ENCODE assay signal across 18 cellular contexts in genomic region chr9:107730691-107731090, GRCh38.
DNase-seq lines count a peak whose midpoint lies in the region; ATAC-seq and TF ChIP-seq lines count a peak whose summit lies in the region.
"Had no signal": no experiment of that assay in that cellular context is flagged by ENCODE, and none has a peak within 500 bp of the region (broad histone marks: within the 10 kb centered on the region; RNA-seq: fewer than 3 reads in every experiment).

No MANE protein-coding gene starts in this region.

- no TSS peak for BruUV-seq in Caco-2 (replicated peaks; lab: Mats Ljungman, UMichigan)

- H3K36me3 ChIP-seq in Caco-2 (ENCODE audit: control insufficient read depth, insufficient read depth, low read length) = no peaks in the 10 kb centered on the region
- H3K36me3 ChIP-seq: BLaER1 treated with 17β-estradiol and CSF1 and Interleukin-3, amounts not matched to agents 10 nM and 100 nM had no signal

- ATAC-seq in HG02759 (IDR thresholded peaks at IDR 0.05; ENCODE audit: unreplicated experiment) = no peak
- ATAC-seq: GM23338 had no signal

- H3K4me3 Mint-ChIP-seq in glutamatergic neuron (ENCODE audit: unreplicated experiment) = no peak overlapping the region
- H3K4me3 Mint-ChIP-seq in Caco-2 (ENCODE audit: unreplicated experiment) = no peak overlapping the region
- H3K4me3 Mint-ChIP-seq: CD4-positive, CD25-positive, alpha-beta regulatory T cell; GM23338 had no signal

- peak overlapping the region; percentile 40 for H3K27ac Mint-ChIP-seq in glutamatergic neuron (ENCODE audit: unreplicated experiment)
- no peak overlapping the region for H3K27ac Mint-ChIP-seq in Caco-2 (ENCODE audit: unreplicated experiment)
- H3K27ac Mint-ChIP-seq: CD4-positive, CD25-positive, alpha-beta regulatory T cell; GM23338 had no signal

- TF ChIP-seq CTCF in glutamatergic neuron (IDR thresholded peaks at IDR 0.05; ENCODE audit: partially characterized antibody, unreplicated experiment) = no peak
- TF ChIP-seq CTCF in Caco-2 (IDR thresholded peaks at IDR 0.05; ENCODE audit: insufficient read depth in 1 of 2, low read depth in 1 of 2, low read length in 1 of 2, severe bottlenecking in 1 of 2, unreplicated experiment in 1 of 2) = no peak

- H3K9me3 Mint-ChIP-seq in glutamatergic neuron (ENCODE audit: unreplicated experiment) = peaks cover 4% of the 10 kb centered on the region
- no peaks in the 10 kb centered on the region for H3K9me3 Mint-ChIP-seq in Caco-2 (ENCODE audit: unreplicated experiment)
- H3K9me3 Mint-ChIP-seq: GM23338 had no signal

- H3K4me1 ChIP-seq in Caco-2 = no peaks in the 10 kb centered on the region

- H3K36me3 Mint-ChIP-seq in glutamatergic neuron (ENCODE audit: unreplicated experiment) = no peaks in the 10 kb centered on the region
- H3K36me3 Mint-ChIP-seq in Caco-2 (ENCODE audit: insufficient read depth, unreplicated experiment) = no peaks in the 10 kb centered on the region
- H3K36me3 Mint-ChIP-seq: CD4-positive, CD25-positive, alpha-beta regulatory T cell had no signal

- intact Hi-C loops in Caco-2 (cut with micrococcal nuclease; ENCODE audit: unreplicated experiment) = no loop called here

- CTCF ChIA-PET in Caco-2 (lab: Charles Lee) = interaction anchor here (0.6 kb wide), 1 partner anchor 67 kb away, joined by 4 read pairs; no protein-coding TSS in a partner anchor

- H3K9me3 ChIP-seq in Caco-2 = no peaks in the 10 kb centered on the region
- H3K9me3 ChIP-seq: BLaER1 treated with 17β-estradiol and CSF1 and Interleukin-3, amounts not matched to agents 10 nM and 100 nM had no signal

- H3K4me3 ChIP-seq in Caco-2 (ENCODE audit: low read depth, low read length) = no peak overlapping the region
- H3K4me3 ChIP-seq: BLaER1 treated with 17β-estradiol and CSF1 and Interleukin-3, amounts not matched to agents 10 nM and 100 nM; GM23338 had no signal

- H3K4me1 Mint-ChIP-seq in glutamatergic neuron (ENCODE audit: low read depth, unreplicated experiment) (peaks cover 5% of the 10 kb centered on the region), Caco-2 (ENCODE audit: low read depth, unreplicated experiment) (no peaks in the 10 kb centered on the region)
- H3K4me1 Mint-ChIP-seq: CD4-positive, CD25-positive, alpha-beta regulatory T cell; GM23338 had no signal

- no peaks in the 10 kb centered on the region for H3K27me3 ChIP-seq in Caco-2 (replicated peaks; ENCODE audit: control insufficient read depth, insufficient read depth, low read length)
- H3K27me3 ChIP-seq: BLaER1 treated with 17β-estradiol and CSF1 and Interleukin-3, amounts not matched to agents 10 nM and 100 nM had no signal

- peak; percentile 78 for DNase-seq in DMS 273 (lab: John Stamatoyannopoulos, UW; ENCODE audit: unreplicated experiment)
- peak; percentile 82 for DNase-seq in LHCN-M2 (ENCODE audit: low read depth)
- DNase-seq in NCI-H69 (lab: John Stamatoyannopoulos, UW) = peak; percentile 67
- DNase-seq in glutamatergic neuron = no peak
- DNase-seq in activated naive CD4-positive, alpha-beta T cell treated with Interleukin-2 at 50 U/mL for 16 hours = no peak
- no peak for DNase-seq in activated CD8-positive, alpha-beta memory T cell treated with anti-CD3 and anti-CD28 coated beads, Interleukin-2, amount 50 U/mL, for 48 hours
- DNase-seq in Caco-2 = no peak
- DNase-seq: ACHN; Calu3; CD4-positive, CD25-positive, alpha-beta regulatory T cell; DMS153; DMS79 treated with DMSO at 0.1 percent for 48 hours; EL; GDM1; H7 had no signal

- H3K27me3 Mint-ChIP-seq in glutamatergic neuron (ENCODE audit: unreplicated experiment) (peaks cover 1% of the 10 kb centered on the region), Caco-2 (ENCODE audit: insufficient read depth, unreplicated experiment) (no peaks in the 10 kb centered on the region)
- H3K27me3 Mint-ChIP-seq: CD4-positive, CD25-positive, alpha-beta regulatory T cell had no signal

- POLR2A ChIA-PET in Caco-2 (lab: Charles Lee) = no interaction called here

Comparison
In these comparisons a context has a peak if more than half of its experiments do, and no peak if none do; other contexts are left out.
1. DNase-seq: peak in DMS 273 (single experiment), LHCN-M2 (single experiment) and NCI-H69 (single experiment); none in glutamatergic neuron (single experiment), activated naive CD4-positive, alpha-beta T cell treated with Interleukin-2 at 50 U/mL for 16 hours (single experiment), activated CD8-positive, alpha-beta memory T cell treated with anti-CD3 and anti-CD28 coated beads, Interleukin-2, amount 50 U/mL, for 48 hours (single experiment) and Caco-2 (0 of 2).